ENCODE assay signal across 19 cellular contexts in the genomic region with DNA sequence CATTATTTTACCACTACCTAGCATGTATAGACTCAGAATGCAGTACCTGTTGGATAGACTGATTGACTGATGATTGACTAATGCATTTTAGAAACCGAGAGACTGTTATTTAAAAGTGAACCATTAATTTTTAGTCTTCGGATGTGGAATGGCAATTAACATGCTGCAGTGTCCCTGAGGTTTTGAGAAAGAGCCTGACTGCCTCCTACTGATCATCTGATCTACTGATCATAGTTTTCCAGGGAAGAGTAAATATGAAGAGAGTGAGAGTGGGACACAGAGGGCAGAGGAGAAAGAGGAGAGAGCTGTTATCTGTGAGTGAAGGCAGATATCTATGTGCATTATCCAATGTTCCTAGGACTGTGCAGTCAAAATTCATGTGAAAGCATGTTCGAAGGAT.
"Had no signal": no experiment of that assay in that cellular context is flagged by ENCODE, and none has a peak within 500 bp of the region (broad histone marks: within the 10 kb centered on the region; RNA-seq: fewer than 3 reads in every experiment).

No MANE protein-coding gene starts in this region.

- H3K4me3 Mint-ChIP-seq: activated naive CD8-positive, alpha-beta T cell treated with anti-CD3 and anti-CD28 coated beads, Interleukin-2, amount 10 ng/mL, durations not matched to agents 7 days and 5 days; stimulated activated naive B cell treated with anti-CD40 and anti-IgM and Interleukin-4, amounts not matched to agents 10 μg/mL and 1 μg/mL and 100 μg/mL, for 72 hours; T-helper 2 cell treated with Interferon-gamma antibody and Interleukin-4, amounts not matched to agents 5 μg/mL and 100 μg/mL, for 36 hours had no signal

- H3K27me3 ChIP-seq: gastroesophageal sphincter, heart right ventricle, neutrophil, right atrium auricular region, thyroid gland, uterus had no signal

- H3K27me3 Mint-ChIP-seq: activated naive CD8-positive, alpha-beta T cell treated with anti-CD3 and anti-CD28 coated beads, Interleukin-2, amount 10 ng/mL, durations not matched to agents 7 days and 5 days; naive B cell; stimulated activated naive B cell treated with anti-CD40 and anti-IgM and Interleukin-4, amounts not matched to agents 10 μg/mL and 1 μg/mL and 100 μg/mL, for 72 hours had no signal

- H3K9me3 ChIP-seq: gastroesophageal sphincter, neutrophil, right atrium auricular region, thyroid gland, uterus had no signal

- H3K36me3 ChIP-seq: gastroesophageal sphincter, heart right ventricle, neutrophil, right atrium auricular region, thyroid gland, uterus had no signal

- H3K27ac ChIP-seq: gastroesophageal sphincter, heart right ventricle, neutrophil, right atrium auricular region, skin epidermis, thyroid gland, uterus had no signal

- DNase-seq: activated CD4-positive, alpha-beta T cell treated with anti-CD3 and anti-CD28 coated beads, Interleukin-2, amount 50 U/mL, for 1 hour; activated CD8-positive, alpha-beta memory T cell treated with anti-CD3 and anti-CD28 coated beads for 24 hours; activated naive CD4-positive, alpha-beta T cell; activated naive CD8-positive, alpha-beta T cell treated with anti-CD3 and anti-CD28 coated beads, Interleukin-2, amount 10 ng/mL, durations not matched to agents 7 days and 5 days; effector memory CD4-positive, alpha-beta T cell; heart right ventricle; naive B cell; stimulated activated CD4-positive, alpha-beta T cell treated with anti-CD3 and anti-CD28 coated beads, Interleukin-15, amount 100 ng/mL, for 24 hours; stimulated activated CD4-positive, alpha-beta T cell treated with anti-CD3 and anti-CD28 coated beads, Interleukin-4, amount 100 ng/mL, for 1 hour; stimulated activated naive B cell treated with anti-CD40 and anti-IgM and Interleukin-4, amounts not matched to agents 10 μg/mL and 1 μg/mL and 100 μg/mL, for 72 hours; thyroid gland; uterus had no signal

- H3K36me3 Mint-ChIP-seq: activated naive CD8-positive, alpha-beta T cell treated with anti-CD3 and anti-CD28 coated beads, Interleukin-2, amount 10 ng/mL, durations not matched to agents 7 days and 5 days; naive B cell; stimulated activated naive B cell treated with anti-CD40 and anti-IgM and Interleukin-4, amounts not matched to agents 10 μg/mL and 1 μg/mL and 100 μg/mL, for 72 hours had no signal

- H3K4me1 ChIP-seq: gastroesophageal sphincter, heart right ventricle, right atrium auricular region, thyroid gland, uterus had no signal

- H3K4me1 Mint-ChIP-seq: activated naive CD8-positive, alpha-beta T cell treated with anti-CD3 and anti-CD28 coated beads, Interleukin-2, amount 10 ng/mL, durations not matched to agents 7 days and 5 days; naive B cell; stimulated activated naive B cell treated with anti-CD40 and anti-IgM and Interleukin-4, amounts not matched to agents 10 μg/mL and 1 μg/mL and 100 μg/mL, for 72 hours had no signal

- H3K4me3 ChIP-seq: gastroesophageal sphincter, heart right ventricle, right atrium auricular region, skin epidermis, thyroid gland, uterus had no signal

- ATAC-seq: activated CD4-positive, CD25-positive, alpha-beta regulatory T cell treated with anti-CD3 and anti-CD28 coated beads, Interleukin-2, amount 50 U/mL, for 24 hours; gastroesophageal sphincter; heart right ventricle; left lobe of liver; stimulated activated naive B cell treated with anti-CD40 and anti-IgM and Interleukin-4, amounts not matched to agents 10 μg/mL and 1 μg/mL and 100 μg/mL, for 72 hours had no signal

- H3K27ac Mint-ChIP-seq: activated naive CD8-positive, alpha-beta T cell treated with anti-CD3 and anti-CD28 coated beads, Interleukin-2, amount 10 ng/mL, durations not matched to agents 7 days and 5 days; naive B cell; stimulated activated naive B cell treated with anti-CD40 and anti-IgM and Interleukin-4, amounts not matched to agents 10 μg/mL and 1 μg/mL and 100 μg/mL, for 72 hours; T-helper 2 cell treated with Interferon-gamma antibody and Interleukin-4, amounts not matched to agents 5 μg/mL and 100 μg/mL, for 36 hours had no signal
